In the genomic region with DNA sequence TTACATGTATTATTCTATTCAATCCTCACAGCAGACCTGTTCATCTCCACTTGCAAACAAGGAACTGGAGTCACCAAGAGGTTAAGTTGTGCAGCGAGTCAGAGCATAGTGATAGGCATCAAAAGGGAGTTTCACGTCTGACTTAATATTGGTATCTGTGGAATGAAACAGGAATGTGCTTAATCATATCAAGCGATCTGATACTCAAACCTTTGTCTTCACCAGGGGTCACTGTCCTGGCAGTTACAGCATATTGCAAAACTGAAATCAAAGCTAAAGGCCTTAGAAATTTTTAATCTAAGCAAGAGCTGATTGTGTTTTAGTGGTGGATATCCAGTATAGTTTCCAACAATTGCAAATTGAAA, we compare ENCODE assay signal across 12 cellular contexts.
DNase-seq lines count a peak whose midpoint lies in the region; ATAC-seq, FAIRE-seq and TF ChIP-seq lines count a peak whose summit lies in the region.
"Had no signal": no experiment of that assay in that cellular context is flagged by ENCODE, and none has a peak within 500 bp of the region (broad histone marks: within the 10 kb centered on the region; RNA-seq: fewer than 3 reads in every experiment).

No MANE protein-coding gene starts in this region.

- H4K20me1 ChIP-seq in keratinocyte (ENCODE audit: control insufficient read depth, extremely low read depth, insufficient read depth, low read length), result no peaks in the 10 kb centered on the region

- peak; percentile 95 for FAIRE-seq in keratinocyte (lab: Jason Lieb, UNC)
- FAIRE-seq: GM12892 had no signal

- peak overlapping the region; percentile 71 for H3K4me2 ChIP-seq in keratinocyte (ENCODE audit: control insufficient read depth, extremely low read depth, insufficient read depth, low read depth, low read length)

- H3K4me1 ChIP-seq in cardiac muscle cell (ENCODE audit: low read depth) (peaks cover 7% of the 10 kb centered on the region), keratinocyte (ENCODE audit: control insufficient read depth, extremely low read depth, insufficient read depth, low read length) (peaks cover 37% of the 10 kb centered on the region)

- no peaks in the 10 kb centered on the region for H3K27me3 Mint-ChIP-seq in type B pancreatic cell
- no peaks in the 10 kb centered on the region for H3K27me3 Mint-ChIP-seq in activated CD8-positive, alpha-beta memory T cell treated with anti-CD3 and anti-CD28 coated beads, Interleukin-2, amount 10 ng/mL, durations not matched to agents 7 days and 5 days

- H3K27ac ChIP-seq in cardiac muscle cell (no peak overlapping the region), keratinocyte (ENCODE audit: control insufficient read depth, insufficient read depth, low read length) (peak overlapping the region; percentile 40)

- H3K4me3 ChIP-seq in cardiac muscle cell, result no peak overlapping the region
- peak overlapping the region in 1 of 3 experiments; percentile 35 for H3K4me3 ChIP-seq in keratinocyte (ENCODE audit: control insufficient read depth in 2 of 3, extremely low read depth in 1 of 3, insufficient read depth in 2 of 3, low read depth in 1 of 3, low read length in 3 of 3)

- H3K36me3 ChIP-seq in cardiac muscle cell (no peaks in the 10 kb centered on the region), keratinocyte (ENCODE audit: control insufficient read depth in 2 of 2, extremely low read depth in 1 of 2, insufficient read depth in 2 of 2, low read length in 2 of 2) (no peaks in the 10 kb centered on the region)

- H3K9me3 Mint-ChIP-seq in type B pancreatic cell, result no peaks in the 10 kb centered on the region
- no peaks in the 10 kb centered on the region for H3K9me3 Mint-ChIP-seq in activated CD8-positive, alpha-beta memory T cell treated with anti-CD3 and anti-CD28 coated beads, Interleukin-2, amount 10 ng/mL, durations not matched to agents 7 days and 5 days (ENCODE audit: low read depth)
- H3K9me3 Mint-ChIP-seq: natural killer cell had no signal

- DNase-seq in cardiac muscle cell (ENCODE audit: low read depth in 1 of 2, low spot score in 1 of 2) (peak; percentile 1 to 32), left cardiac atrium (no peak), amniotic epithelial cell (ENCODE audit: low read depth) (peak; percentile 74), keratinocyte (ENCODE audit: low read depth, low spot score) (peak; percentile 59), type B pancreatic cell (ENCODE audit: extremely low spot score, unreplicated experiment) (no peak), NCI-H2171 (lab: John Stamatoyannopoulos, UW) (no peak), NCI-H345 treated with DMSO at 0.1 percent for 48 hours (lab: John Stamatoyannopoulos, UW; ENCODE audit: unreplicated experiment) (no peak)
- DNase-seq in activated CD8-positive, alpha-beta memory T cell treated with anti-CD3 and anti-CD28 coated beads, Interleukin-2, amount 10 ng/mL, durations not matched to agents 7 days and 5 days, result no peak
- DNase-seq: natural killer cell, NCI-H345 had no signal

- H3K4me1 Mint-ChIP-seq in type B pancreatic cell (ENCODE audit: unreplicated experiment), result peaks cover 23% of the 10 kb centered on the region
- no peaks in the 10 kb centered on the region for H3K4me1 Mint-ChIP-seq in activated CD8-positive, alpha-beta memory T cell treated with anti-CD3 and anti-CD28 coated beads, Interleukin-2, amount 10 ng/mL, durations not matched to agents 7 days and 5 days
- H3K4me1 Mint-ChIP-seq: B cell, natural killer cell had no signal

- no peaks in the 10 kb centered on the region for H3K9me1 ChIP-seq in keratinocyte (ENCODE audit: control insufficient read depth, extremely low read depth, insufficient read depth, low read length)

- ATAC-seq in left cardiac atrium, result no peak
- ATAC-seq in activated CD8-positive, alpha-beta memory T cell treated with anti-CD3 and anti-CD28 coated beads, Interleukin-2, amount 10 ng/mL, durations not matched to agents 7 days and 5 days, result no peak
- ATAC-seq: natural killer cell had no signal

- H3K9me3 ChIP-seq in cardiac muscle cell (ENCODE audit: low read depth) (no peaks in the 10 kb centered on the region), keratinocyte (ENCODE audit: control insufficient read depth, low read depth, low read length) (no peaks in the 10 kb centered on the region)

- H3K27me3 ChIP-seq in cardiac muscle cell (no peaks in the 10 kb centered on the region), keratinocyte (ENCODE audit: control insufficient read depth, extremely low read depth, insufficient read depth, low read length) (no peaks in the 10 kb centered on the region)

- no peak overlapping the region for H2AFZ ChIP-seq in keratinocyte (ENCODE audit: control insufficient read depth, low read length)

- no peak overlapping the region for H3K4me3 Mint-ChIP-seq in type B pancreatic cell
- H3K4me3 Mint-ChIP-seq in activated CD8-positive, alpha-beta memory T cell treated with anti-CD3 and anti-CD28 coated beads, Interleukin-2, amount 10 ng/mL, durations not matched to agents 7 days and 5 days, result no peak overlapping the region
- H3K4me3 Mint-ChIP-seq: B cell, natural killer cell had no signal

- peak overlapping the region; percentile 2 for H3K9ac ChIP-seq in keratinocyte (ENCODE audit: control insufficient read depth, extremely low read depth, insufficient read depth, low read length)

- dilution Hi-C loops in keratinocyte (cut with MboI; ENCODE audit: extremely low pct_ligation_motif_present, low sequenced_read_pairs), result no loop called here

- intact Hi-C loops in left cardiac atrium (cut with DNase I), result loop anchor here in 1 of 2 donors (10.0 kb wide), 1 partner anchor 303 kb away; no protein-coding TSS in a partner anchor

- H3K79me2 ChIP-seq in keratinocyte (ENCODE audit: control insufficient read depth, insufficient read depth, low read length), result no peaks in the 10 kb centered on the region

- H3K36me3 Mint-ChIP-seq in type B pancreatic cell, result no peaks in the 10 kb centered on the region
- no peaks in the 10 kb centered on the region for H3K36me3 Mint-ChIP-seq in activated CD8-positive, alpha-beta memory T cell treated with anti-CD3 and anti-CD28 coated beads, Interleukin-2, amount 10 ng/mL, durations not matched to agents 7 days and 5 days
- H3K36me3 Mint-ChIP-seq: natural killer cell had no signal

- CTCF ChIA-PET in activated CD8-positive, alpha-beta memory T cell treated with anti-CD3 and anti-CD28 coated beads, Interleukin-2, amount 10 ng/mL, durations not matched to agents 7 days and 5 days (lab: Charles Lee), result no interaction called here

- TF ChIP-seq CTCF in cardiac muscle cell (IDR thresholded peaks at IDR 0.05; ENCODE audit: low read depth, low read length), result no peak
- TF ChIP-seq CTCF in keratinocyte (optimal IDR thresholded peaks at IDR 0.05 in 1 of 3, IDR thresholded peaks at IDR 0.05 in 1 of 3, conservative IDR thresholded peaks at IDR 0.05 in 1 of 3; ENCODE audit: extremely low read depth in 1 of 3, insufficient read depth in 2 of 3, low read length in 3 of 3), result peak in 1 of 3 experiments; percentile 17
- no peak for TF ChIP-seq CTCF in type B pancreatic cell (conservative IDR thresholded peaks at IDR 0.05)

- H3K27ac Mint-ChIP-seq in type B pancreatic cell, result peak overlapping the region; percentile 77
- no peak overlapping the region for H3K27ac Mint-ChIP-seq in activated CD8-positive, alpha-beta memory T cell treated with anti-CD3 and anti-CD28 coated beads, Interleukin-2, amount 10 ng/mL, durations not matched to agents 7 days and 5 days
- H3K27ac Mint-ChIP-seq: B cell, natural killer cell had no signal

Comparison
In these comparisons a context has a peak if more than half of its experiments do, and no peak if none do; other contexts are left out.
1. DNase-seq: peak in cardiac muscle cell (2 of 2), amniotic epithelial cell (single experiment) and keratinocyte (single experiment); none in left cardiac atrium (single experiment), type B pancreatic cell (single experiment), activated CD8-positive, alpha-beta memory T cell treated with anti-CD3 and anti-CD28 coated beads, Interleukin-2, amount 10 ng/mL, durations not matched to agents 7 days and 5 days (single experiment), NCI-H2171 (single experiment) and NCI-H345 treated with DMSO at 0.1 percent for 48 hours (single experiment).